11 cellular contexts compared by ENCODE assay signal in genomic region chr22:20563941-20564371, GRCh38. TPM values are rescaled to one million over a fixed set of nuclear protein-coding genes. Genes with fewer than 3 reads are reported as not detected.
DNase-seq lines count a peak whose midpoint lies in the region; ATAC-seq, FAIRE-seq and TF ChIP-seq lines count a peak whose summit lies in the region.
"Had no signal": no experiment of that assay in that cellular context is flagged by ENCODE, and none has a peak within 500 bp of the region (broad histone marks: within the 10 kb centered on the region; RNA-seq: fewer than 3 reads in every experiment).

No MANE protein-coding gene starts in this region.

- no TSS peak for BruUV-seq in K562 (replicated peaks; lab: Mats Ljungman, UMichigan)

- peak overlapping the region; percentile 37 to 45 for H3K27ac ChIP-seq in SK-N-SH (ENCODE audit: low read depth in 2 of 2, low read length in 1 of 2)
- H3K27ac ChIP-seq in KMS-11 = peak overlapping the region; percentile 50; the same call in 1 of the 2 replicates
- H3K27ac ChIP-seq in K562 (ENCODE audit: extremely low read depth, low read depth, low read length) = peak overlapping the region; percentile 0; the same call in 1 of the 3 replicates
- H3K27ac ChIP-seq in naive thymus-derived CD4-positive, alpha-beta T cell (ENCODE audit: low read depth, low read length) = no peak overlapping the region
- H3K27ac ChIP-seq: C4-2B had no signal

- H3K9me3 Mint-ChIP-seq in naive thymus-derived CD4-positive, alpha-beta T cell = peaks cover 0 to 6% (median 5%) of the 10 kb centered on the region in 11 donors
- H3K9me3 Mint-ChIP-seq: activated naive CD8-positive, alpha-beta T cell treated with anti-CD3 and anti-CD28 coated beads, Interleukin-2, amount 10 ng/mL, durations not matched to agents 7 days and 5 days had no signal

- no peak overlapping the region for H3K4me2 ChIP-seq in SK-N-SH
- peak overlapping the region; percentile 56; the same call in 1 of the 2 replicates for H3K4me2 ChIP-seq in KMS-11
- H3K4me2 ChIP-seq in K562 (ENCODE audit: insufficient read depth, low read length) = no peak overlapping the region

- no peak overlapping the region for H2AFZ ChIP-seq in SK-N-SH (ENCODE audit: low read depth)
- no peak overlapping the region for H2AFZ ChIP-seq in KMS-11 (ENCODE audit: low read depth)
- H2AFZ ChIP-seq in K562 (ENCODE audit: low read depth, low read length) = no peak overlapping the region; the same call in 1 of the 2 replicates

- DNase-seq in SK-N-SH (no peak), K562 (ENCODE audit: extremely low read depth in 1 of 4, low spot score in 3 of 4) (no peak), NCI-H146 treated with DMSO at 0.1 percent for 48 hours (lab: John Stamatoyannopoulos, UW; ENCODE audit: unreplicated experiment) (no peak)
- no peak for DNase-seq in naive thymus-derived CD4-positive, alpha-beta T cell
- DNase-seq in stimulated activated CD4-positive, alpha-beta T cell treated with anti-CD3 and anti-CD28 coated beads, Interleukin-12 subunit alpha, Interleukin-12 subunit beta, amount 100 ng/mL, for 4 hours = no peak
- DNase-seq: NCI-H2029 treated with DMSO at 0.1 percent for 48 hours had no signal

- intact Hi-C loops in K562 (cut with micrococcal nuclease) = loop anchor here (2.0 to 5.0 kb wide), 3 partner anchors 41 to 178 kb away; no protein-coding TSS in a partner anchor
- intact Hi-C loops in naive thymus-derived CD4-positive, alpha-beta T cell (cut with micrococcal nuclease) = loop anchor here (1.0 kb wide), 2 partner anchors 42 to 133 kb away; no protein-coding TSS in a partner anchor

- no peaks in the 10 kb centered on the region for H3K27me3 ChIP-seq in SK-N-SH (ENCODE audit: insufficient read depth)
- no peaks in the 10 kb centered on the region for H3K27me3 ChIP-seq in KMS-11 (ENCODE audit: insufficient read depth, low read depth)
- H3K27me3 ChIP-seq in K562 (ENCODE audit: control insufficient read depth in 2 of 2, insufficient read depth in 2 of 2, low read length in 2 of 2) = no peaks in the 10 kb centered on the region
- no peaks in the 10 kb centered on the region for H3K27me3 ChIP-seq in naive thymus-derived CD4-positive, alpha-beta T cell (ENCODE audit: control insufficient read depth in 2 of 2, insufficient read depth in 2 of 2, low read length in 2 of 2)

- in situ Hi-C loops in K562 (cut with MboI) = no loop called here

- peak overlapping the region; percentile 7 to 80 (median 50) for H3K4me3 Mint-ChIP-seq in naive thymus-derived CD4-positive, alpha-beta T cell
- H3K4me3 Mint-ChIP-seq: activated naive CD8-positive, alpha-beta T cell treated with anti-CD3 and anti-CD28 coated beads, Interleukin-2, amount 10 ng/mL, durations not matched to agents 7 days and 5 days had no signal

- H3K4me1 ChIP-seq in SK-N-SH (ENCODE audit: control insufficient read depth in 1 of 2, insufficient read depth in 2 of 2, low read depth in 1 of 2, low read length in 1 of 2) (peaks cover 6 to 16% of the 10 kb centered on the region in 2 experiments), KMS-11 (ENCODE audit: low read depth, poor library complexity, severe bottlenecking) (peaks cover 81% of the 10 kb centered on the region), K562 (replicated peaks in 1 of 2; ENCODE audit: control insufficient read depth in 2 of 2, insufficient read depth in 2 of 2, low read length in 2 of 2) (peaks cover 2 to 11% of the 10 kb centered on the region in 2 experiments; a peak in 3 of 5 replicates)
- H3K4me1 ChIP-seq in naive thymus-derived CD4-positive, alpha-beta T cell (ENCODE audit: control insufficient read depth in 2 of 2, insufficient read depth in 2 of 2, low read length in 2 of 2) = peaks cover 56 to 65% of the 10 kb centered on the region in 2 donors

- no peaks in the 10 kb centered on the region for H3K9me2 ChIP-seq in SK-N-SH

- TF ChIP-seq RAD21 in SK-N-SH (IDR thresholded peaks at IDR 0.05; ENCODE audit: low read length) (no peak), K562 (CRISPR knock-in tag; conservative IDR thresholded peaks at IDR 0.05 in 1 of 2, IDR thresholded peaks at IDR 0.05 in 1 of 2) (no peak)

- H3K9ac ChIP-seq in SK-N-SH (no peak overlapping the region), KMS-11 (no peak overlapping the region), K562 (ENCODE audit: insufficient read depth in 1 of 2, low read depth in 2 of 2, low read length in 2 of 2) (peak overlapping the region in 1 of 2 experiments; percentile 32; a peak in 2 of 4 replicates)

- H3F3A ChIP-seq in SK-N-SH (replicated peaks; ENCODE audit: insufficient read depth) = peaks cover 43% of the 10 kb centered on the region

- H3K36me3 ChIP-seq in SK-N-SH (replicated peaks in 1 of 2; ENCODE audit: control insufficient read depth in 1 of 2, insufficient read depth in 2 of 2, low read length in 1 of 2) = peaks cover 52 to 72% of the 10 kb centered on the region in 2 experiments
- 0 out of 2 replicates have a peak, but pooled peaks cover 6% of the 10 kb centered on the region for H3K36me3 ChIP-seq in KMS-11 (ENCODE audit: insufficient read depth)
- H3K36me3 ChIP-seq in K562 (ENCODE audit: control insufficient read depth, insufficient read depth, low read length) = peaks cover 93% of the 10 kb centered on the region
- peaks cover 0 to 48% (median 21%) of the 10 kb centered on the region in 3 experiments for H3K36me3 ChIP-seq in naive thymus-derived CD4-positive, alpha-beta T cell (ENCODE audit: control insufficient read depth in 2 of 3, insufficient read depth in 3 of 3, low read length in 3 of 3)

- H3K4me3 ChIP-seq in SK-N-SH (ENCODE audit: low read depth in 2 of 2, low read length in 1 of 2) = peak overlapping the region in 1 of 2 experiments; percentile 30; a peak in 1 of 4 replicates
- H3K4me3 ChIP-seq in KMS-11 (IDR thresholded peaks at IDR 0.05; ENCODE audit: insufficient read depth, low read depth, low read length) = no peak overlapping the region
- no peak overlapping the region for H3K4me3 ChIP-seq in K562
- H3K4me3 ChIP-seq in naive thymus-derived CD4-positive, alpha-beta T cell (ENCODE audit: low read length) = no peak overlapping the region

- H3K9me1 ChIP-seq in K562 (ENCODE audit: control insufficient read depth, insufficient read depth, low read length) = peaks cover 10% of the 10 kb centered on the region

- CTCF ChIA-PET in SK-N-SH (lab: Yijun Ruan, JAX) = interaction anchor here (0.6 to 12.3 kb wide), 33 partner anchors 11 to 180 kb away, joined by 3 to 180 read pairs (median 4); partner anchors contain the start of gene MED15
- CTCF ChIA-PET in K562 (lab: Yijun Ruan, JAX; ENCODE audit: low intra/inter-chr PET ratio) = interaction anchor here (0.6 to 2.7 kb wide), 23 partner anchors 8 to 1841 kb away, joined by 3 to 24 read pairs (median 4); partner anchors contain the start of genes KLHL22 and MED15
- CTCF ChIA-PET in naive thymus-derived CD4-positive, alpha-beta T cell (lab: Charles Lee) = interaction anchor here (0.7 to 12.5 kb wide), 13 partner anchors 9 to 107 kb away, joined by 3 to 229 read pairs (median 4); no protein-coding TSS in a partner anchor

- H3K27ac Mint-ChIP-seq in naive thymus-derived CD4-positive, alpha-beta T cell = peak overlapping the region; percentile 22 to 93 (median 82)
- H3K27ac Mint-ChIP-seq: activated naive CD8-positive, alpha-beta T cell treated with anti-CD3 and anti-CD28 coated beads, Interleukin-2, amount 10 ng/mL, durations not matched to agents 7 days and 5 days had no signal

- TF ChIP-seq EP300 in SK-N-SH (IDR thresholded peaks at IDR 0.05; ENCODE audit: borderline replicate concordance in 1 of 2, low read depth in 1 of 2, low read length in 1 of 2) (no peak), K562 (IDR thresholded peaks at IDR 0.05; ENCODE audit: low read length) (no peak)

- FAIRE-seq in K562 (lab: Jason Lieb, UNC) = no peak

- H3K9me3 ChIP-seq in SK-N-SH = no peaks in the 10 kb centered on the region
- no peaks in the 10 kb centered on the region for H3K9me3 ChIP-seq in K562 (replicated peaks; ENCODE audit: control insufficient read depth, insufficient read depth, low read depth, low read length)
- peaks cover 0 to 6% (median 0%) of the 10 kb centered on the region in 3 experiments for H3K9me3 ChIP-seq in naive thymus-derived CD4-positive, alpha-beta T cell (ENCODE audit: control insufficient read depth in 2 of 3, low read length in 3 of 3)

- H3K36me3 Mint-ChIP-seq in naive thymus-derived CD4-positive, alpha-beta T cell = peaks cover 10 to 60% (median 25%) of the 10 kb centered on the region in 5 donors

- WGBS in SK-N-SH (ENCODE audit: low lambda C conversion rate) = 61% methylated on average over 13 of the region's 13 CpGs
- 50% methylated on average over 13 of the region's 13 CpGs for WGBS in K562 (ENCODE audit: insufficient coverage, low coverage, missing lambda C conversion rate)

- TF ChIP-seq CTCF in SK-N-SH (IDR thresholded peaks at IDR 0.05) (no peak), KMS-11 (conservative IDR thresholded peaks at IDR 0.05; ENCODE audit: low read depth, low read length) (no peak), K562 (IDR thresholded peaks at IDR 0.05 in 2 of 3, conservative IDR thresholded peaks at IDR 0.05 in 1 of 3; ENCODE audit: insufficient read depth in 2 of 3, low read depth in 1 of 3, low read length in 3 of 3) (no peak)

- H3K79me2 ChIP-seq in SK-N-SH (ENCODE audit: insufficient read depth) (peaks cover 80% of the 10 kb centered on the region), KMS-11 (ENCODE audit: insufficient read depth, low read depth) (no peaks in the 10 kb centered on the region), K562 (ENCODE audit: control insufficient read depth, insufficient read depth, low read length) (no peaks in the 10 kb centered on the region)

- peaks cover 56% of the 10 kb centered on the region for H4K20me1 ChIP-seq in SK-N-SH (ENCODE audit: insufficient read depth)
- H4K20me1 ChIP-seq in KMS-11 (ENCODE audit: insufficient read depth) = no peaks in the 10 kb centered on the region
- H4K20me1 ChIP-seq in K562 (replicated peaks; ENCODE audit: control insufficient read depth, insufficient read depth, low read length) = peaks cover 18% of the 10 kb centered on the region

- POLR2A ChIA-PET in SK-N-SH (lab: Yijun Ruan, JAX) = no interaction called here
- POLR2A ChIA-PET in K562 (lab: Yijun Ruan, JAX) = interaction anchor here (0.8 to 68.9 kb wide), 8 partner anchors 10 to 197 kb away, joined by 3 to 1693 read pairs (median 4); partner anchors contain the start of gene MED15
- POLR2A ChIA-PET in naive thymus-derived CD4-positive, alpha-beta T cell (lab: Charles Lee) = interaction anchor here (0.6 to 26.4 kb wide), 9 partner anchors 15 to 265 kb away, joined by 3 to 738 read pairs (median 3); partner anchors contain the start of gene MED15

- H3K4me1 Mint-ChIP-seq in naive thymus-derived CD4-positive, alpha-beta T cell = peaks cover 55 to 87% (median 77%) of the 10 kb centered on the region in 7 donors

- ATAC-seq in SK-N-SH treated with all-trans-retinoic acid at 6 μM for 48 hours = no peak
- ATAC-seq in K562 = peak; percentile 26
- no peak for ATAC-seq in naive thymus-derived CD4-positive, alpha-beta T cell
- no peak for ATAC-seq in HG02885 (IDR thresholded peaks at IDR 0.05; ENCODE audit: poor library complexity, unreplicated experiment)

- no peaks in the 10 kb centered on the region for H3K27me3 Mint-ChIP-seq in naive thymus-derived CD4-positive, alpha-beta T cell
- H3K27me3 Mint-ChIP-seq: activated naive CD8-positive, alpha-beta T cell treated with anti-CD3 and anti-CD28 coated beads, Interleukin-2, amount 10 ng/mL, durations not matched to agents 7 days and 5 days had no signal

- TF ChIP-seq POLR2A in K562 (conservative IDR thresholded peaks at IDR 0.05) = no peak

RNA-seq across cellular contexts. Expression of gene MED15, which starts 56.5 kb away (rescaled TPM):
- polyA plus RNA-seq in SK-N-SH (2012; rRNA removed) (36.0 and 45.1 TPM in 2 replicates), K562 (2011; rRNA removed) (40.4 and 111 TPM in 2 replicates), K562 (2014; fragmentation: Illumina TruSeq; extraction: Trizol) (76.0 and 122 TPM in 2 replicates), K562 (2014; fragmentation: Nextera tagmentation; extraction: Ambion mirVana) (1 to 10 TPM; 4.0 to 5.2 TPM), K562 (2014; rRNA removed) (102 and 130 TPM in 2 replicates)
- 20.6 and 30.1 TPM in 2 replicates for polyA plus RNA-seq in SK-N-SH (2012; cell fraction: cytosol; rRNA removed)
- 186 and 205 TPM in 2 replicates for polyA plus RNA-seq in SK-N-SH (2012; cell fraction: nucleus; rRNA removed)
- 482 and 971 TPM in 2 replicates for total RNA-seq in K562 (2011; cell fraction: chromatin; rRNA removed; ENCODE audit: low replicate concordance)
- total RNA-seq in K562 (2011; cell fraction: nucleolus; rRNA removed) = 663 TPM in 2 replicates
- total RNA-seq in K562 (2011; cell fraction: nucleoplasm; rRNA removed) = 469 and 476 TPM in 2 replicates
- total RNA-seq in K562 (2014; rRNA removed) (72.6 and 103 TPM in 2 replicates), K562 (2014; rRNA removed; fragmentation: Illumina TruSeq; extraction: Trizol) (26.1 and 26.4 TPM in 2 replicates), K562 (2015; rRNA removed; fragmentation: Illumina TruSeq; extraction: Trizol) (59.2 and 60.1 TPM in 2 replicates), K562 (2021) (264 and 271 TPM in 2 replicates)
- polyA plus RNA-seq in K562 (2011; cell fraction: cytosol; rRNA removed) = 75.5 and 117 TPM in 2 replicates
- polyA plus RNA-seq in K562 (2011; cell fraction: nucleus; rRNA removed) = 369 and 471 TPM in 2 replicates
- polyA plus RNA-seq in K562 (2012) = 148 and 229 TPM in 2 replicates
- 98.8 and 108 TPM in 2 replicates for polyA minus RNA-seq in K562 (2011; rRNA and poly(A)+ RNA removed)
- polyA minus RNA-seq in K562 (2011; cell fraction: cytosol; rRNA and poly(A)+ RNA removed) = 188 and 326 TPM in 2 replicates
- 310 and 409 TPM in 2 replicates for polyA minus RNA-seq in K562 (2011; cell fraction: nucleus; rRNA and poly(A)+ RNA removed)
- 100 to 1,000 TPM; 169 to 235 (median 201) TPM for total RNA-seq in naive thymus-derived CD4-positive, alpha-beta T cell
- 10 to 100 TPM; 24.3 to 76.6 TPM for polyA plus RNA-seq in naive thymus-derived CD4-positive, alpha-beta T cell

Comparison
In these comparisons a context has a peak if more than half of its experiments do, and no peak if none do; other contexts are left out.
1. Of the 27 proteins assayed by ChIP-seq in both K562 and SK-N-SH: peak only in K562: ELF1; only in SK-N-SH: none; in both: none; in neither: 26.